In genomic region chr1:212575333-212575732, GRCh38 we compare ENCODE assay signal across 5 cellular contexts.
"Had no signal": no experiment of that assay in that cellular context is flagged by ENCODE, and none has a peak within 500 bp of the region (broad histone marks: within the 10 kb centered on the region; RNA-seq: fewer than 3 reads in every experiment).

No MANE protein-coding gene starts in this region.

- H3K4me3 ChIP-seq: GM12878 had no signal

- ATAC-seq: GM12878 had no signal

- DNase-seq: GDM1, GF-D8 had no signal

- FAIRE-seq: GM12878, GM12891, GM12892 had no signal
